ENCODE assay signal across 22 cellular contexts in genomic region chr7:55183897-55184296, GRCh38.
"Had no signal": no experiment of that assay in that cellular context is flagged by ENCODE, and none has a peak within 500 bp of the region (broad histone marks: within the 10 kb centered on the region; RNA-seq: fewer than 3 reads in every experiment).

No MANE protein-coding gene starts in this region.

- H3K36me3 ChIP-seq: transverse colon had no signal

- H2AFZ ChIP-seq: parathyroid adenoma had no signal

- H3K4me3 Mint-ChIP-seq: dendritic cell treated with granulocyte-macrophage colony-stimulating factor and Interleukin-4, amounts not matched to agents 40 ng/mL and 50 ng/mL, for 4 days; effector memory CD8-positive, alpha-beta T cell; immature natural killer cell; naive B cell; nephron had no signal

- H3K27me3 ChIP-seq: esophagus squamous epithelium, gastroesophageal sphincter, stomach, transverse colon had no signal

- H3K4me1 Mint-ChIP-seq: immature natural killer cell had no signal

- ATAC-seq: effector memory CD8-positive, alpha-beta T cell; gastroesophageal sphincter; left cardiac atrium had no signal

- H3K4me1 ChIP-seq: parathyroid adenoma had no signal

- H3K9me3 ChIP-seq: esophagus squamous epithelium, gastroesophageal sphincter, left ventricle myocardium inferior, stomach, thoracic aorta, transverse colon had no signal

- DNase-seq: effector memory CD8-positive, alpha-beta T cell; esophagus squamous epithelium; foreskin fibroblast; glutamatergic neuron; immature natural killer cell; kidney; left cardiac atrium; left ventricle myocardium inferior; mesendoderm; naive B cell; small intestine; stimulated activated CD4-positive, alpha-beta T cell treated with anti-CD3 and anti-CD28 coated beads, Interleukin-12 subunit alpha, Interleukin-12 subunit beta, amount 100 ng/mL, for 4 hours; stimulated activated naive CD4-positive, alpha-beta T cell; stomach; substantia nigra; transverse colon had no signal

- H3K79me2 ChIP-seq: parathyroid adenoma had no signal

- H3K9me3 Mint-ChIP-seq: dendritic cell treated with granulocyte-macrophage colony-stimulating factor and Interleukin-4, amounts not matched to agents 40 ng/mL and 50 ng/mL, for 4 days; effector memory CD8-positive, alpha-beta T cell; immature natural killer cell; naive B cell; nephron had no signal

- H3K36me3 Mint-ChIP-seq: immature natural killer cell, naive B cell had no signal

- H3K27ac Mint-ChIP-seq: dendritic cell treated with granulocyte-macrophage colony-stimulating factor and Interleukin-4, amounts not matched to agents 40 ng/mL and 50 ng/mL, for 4 days; effector memory CD8-positive, alpha-beta T cell; immature natural killer cell; naive B cell had no signal

- H3K4me3 ChIP-seq: esophagus squamous epithelium, gastroesophageal sphincter, left ventricle myocardium inferior, lung, stomach, thoracic aorta, transverse colon had no signal

- H3K27ac ChIP-seq: esophagus squamous epithelium, left ventricle myocardium inferior, parathyroid adenoma, stomach, thoracic aorta, transverse colon had no signal

- H3K27me3 Mint-ChIP-seq: dendritic cell treated with granulocyte-macrophage colony-stimulating factor and Interleukin-4, amounts not matched to agents 40 ng/mL and 50 ng/mL, for 4 days had no signal
